ENCODE assay signal across 1 cellular context in genomic region chr2:68829764-68830163, GRCh38.
TF ChIP-seq lines count a peak whose summit lies in the region.

No MANE protein-coding gene starts in this region.

TF ChIP-seq in SK-N-SH treated with all-trans-retinoic acid at 6 μM for 48 hours, 23 proteins besides CTCF, POLR2A, EP300 and RAD21 (continued from another document):
- no peak for TF ChIP-seq CSRNP3 (CRISPR knock-in tag; IDR thresholded peaks at IDR 0.05)
- TF ChIP-seq SNAI2 (CRISPR knock-in tag; IDR thresholded peaks at IDR 0.05) = no peak
- no peak for TF ChIP-seq BACH2 (CRISPR knock-in tag; IDR thresholded peaks at IDR 0.05; ENCODE audit: borderline replicate concordance)
- TF ChIP-seq ARNTL (CRISPR knock-in tag; IDR thresholded peaks at IDR 0.05; ENCODE audit: borderline replicate concordance, low read depth) = no peak
- no peak for TF ChIP-seq CSDC2 (CRISPR knock-in tag; IDR thresholded peaks at IDR 0.05)
